In the genomic region with DNA sequence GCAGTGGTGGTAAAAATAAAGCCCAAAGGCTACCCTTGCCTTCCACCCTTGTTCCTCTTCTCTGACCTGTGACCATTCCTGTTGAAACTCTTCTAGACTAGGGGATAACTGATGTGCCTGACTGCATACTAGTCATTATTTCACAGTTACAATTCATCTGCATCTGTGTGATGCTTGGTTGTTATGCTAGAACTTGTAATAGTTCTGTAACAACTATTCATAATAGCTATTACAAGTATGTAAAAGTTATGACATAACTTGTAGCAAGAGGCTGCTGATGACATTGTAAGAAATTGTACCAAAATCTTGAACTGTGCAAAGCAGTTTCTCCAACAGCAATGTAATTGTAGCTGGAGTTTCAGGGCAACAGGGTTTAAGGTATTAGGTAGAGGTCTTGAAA, we compare ENCODE assay signal across 10 cellular contexts.
"Had no signal": no experiment of that assay in that cellular context is flagged by ENCODE, and none has a peak within 500 bp of the region (broad histone marks: within the 10 kb centered on the region; RNA-seq: fewer than 3 reads in every experiment).

No MANE protein-coding gene starts in this region.

- H3K27me3 ChIP-seq: right atrium auricular region had no signal

- ATAC-seq: effector memory CD8-positive, alpha-beta T cell; natural killer cell; T-helper 17 cell had no signal

- H3K4me3 ChIP-seq: right atrium auricular region had no signal

- H3K27ac ChIP-seq: right atrium auricular region had no signal

- DNase-seq: activated CD4-positive, alpha-beta memory T cell treated with anti-CD3 and anti-CD28 coated beads for 36 hours; activated T-cell treated with anti-CD3 and anti-CD28 coated beads, Interleukin-2, amount 50 U/mL, for 48 hours; caudate nucleus; effector memory CD8-positive, alpha-beta T cell; natural killer cell; stimulated activated CD4-positive, alpha-beta T cell treated with anti-CD3 and anti-CD28 coated beads, Interleukin-2, amount 100 ng/mL, for 24 hours; stimulated activated naive CD4-positive, alpha-beta T cell; substantia nigra; T-helper 17 cell had no signal

- H3K9me3 ChIP-seq: right atrium auricular region had no signal
